ENCODE assay signal across 8 cellular contexts in the genomic region with DNA sequence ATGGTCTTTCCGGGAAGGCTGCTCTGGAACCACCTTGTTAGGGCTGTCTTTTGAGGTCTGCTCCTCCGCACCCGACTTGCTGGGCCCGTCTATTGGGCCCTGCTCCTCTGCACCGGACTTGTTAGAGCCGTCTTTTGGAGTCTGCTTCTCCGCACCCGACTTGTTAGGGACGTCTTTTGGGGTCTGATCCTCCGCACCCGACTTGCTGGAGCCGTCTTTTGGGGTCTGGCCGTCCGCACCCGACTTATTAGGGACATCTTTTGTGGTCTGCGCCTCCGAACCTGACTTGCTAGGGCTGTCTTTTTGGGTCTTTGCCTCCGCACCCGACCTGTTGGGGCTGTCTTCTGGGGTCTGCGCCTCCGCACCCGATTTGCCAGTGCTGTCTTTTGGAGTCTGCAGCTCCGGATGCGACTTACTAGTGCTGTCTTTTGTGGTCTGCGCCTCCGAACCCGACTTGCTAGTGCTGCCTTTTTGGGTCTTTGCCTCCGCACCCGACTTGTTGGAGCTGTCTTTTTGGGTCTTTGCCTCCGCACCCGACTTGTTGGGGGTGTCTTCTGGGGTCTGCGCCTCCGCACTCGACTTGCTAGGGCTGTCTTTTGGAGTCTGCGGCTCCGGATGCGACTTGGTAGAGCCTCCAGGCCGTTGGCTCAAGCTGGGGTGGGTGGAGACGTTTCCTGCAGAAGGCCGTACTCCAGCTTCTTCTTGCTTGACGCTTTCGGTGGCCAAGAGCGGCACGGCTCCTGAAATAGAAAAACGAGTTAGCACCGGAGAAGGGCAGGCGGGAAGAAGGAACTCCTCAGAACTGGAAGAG. TPM values are rescaled to one million over a fixed set of nuclear protein-coding genes. Genes with fewer than 3 reads are reported as not detected.
DNase-seq lines count a peak whose midpoint lies in the region; ATAC-seq, FAIRE-seq and TF ChIP-seq lines count a peak whose summit lies in the region.

No MANE protein-coding gene starts in this region.

- ATAC-seq in pancreas (peak; percentile 29 to 50 (median 42)), HG02840 (IDR thresholded peaks at IDR 0.05; ENCODE audit: low FRiP score, unreplicated experiment) (no peak), HG03378 (IDR thresholded peaks at IDR 0.05; ENCODE audit: unreplicated experiment) (no peak)

- peaks cover 46% of the 10 kb centered on the region for H3K36me3 Mint-ChIP-seq in HFFc6 (ENCODE audit: low read depth)
- peaks cover 49% of the 10 kb centered on the region for H3K36me3 Mint-ChIP-seq in activated T-helper 1 cell treated with anti-CD3 and anti-CD28 coated beads, Interleukin-12 subunit alpha, Interleukin-12 subunit beta, Interleukin-2, Interleukin-4 antibody, amounts not matched to agents 30 ng/mL and 10 ng/mL and 1 ng/mL, durations not matched to agents 14 hours and 24 hours and 36 hours (ENCODE audit: low read depth)

- peaks cover 3% of the 10 kb centered on the region; the same call in 1 of the 2 replicates for H3K27me3 Mint-ChIP-seq in HFFc6 (ENCODE audit: insufficient read depth)
- no peaks in the 10 kb centered on the region for H3K27me3 Mint-ChIP-seq in activated T-helper 1 cell treated with anti-CD3 and anti-CD28 coated beads, Interleukin-12 subunit alpha, Interleukin-12 subunit beta, Interleukin-2, Interleukin-4 antibody, amounts not matched to agents 30 ng/mL and 10 ng/mL and 1 ng/mL, durations not matched to agents 14 hours and 24 hours and 36 hours (ENCODE audit: insufficient read depth)

- H3K27me3 ChIP-seq in pancreas: no peaks in the 10 kb centered on the region

- no peaks in the 10 kb centered on the region for H3K9me3 ChIP-seq in pancreas

- TF ChIP-seq CTCF in HFFc6 (IDR thresholded peaks at IDR 0.05) (no peak), foreskin fibroblast (IDR thresholded peaks at IDR 0.05; ENCODE audit: low read depth, low read length) (no peak), pancreas (IDR thresholded peaks at IDR 0.05) (no peak)

- 4 to 7% methylated on average over 47 of the region's 47 CpGs for WGBS in pancreas, 2 donors

- H3K36me3 ChIP-seq in pancreas: peaks cover 3 to 25% (median 6%) of the 10 kb centered on the region in 3 donors

- H3K4me3 ChIP-seq in foreskin fibroblast (ENCODE audit: low read depth in 1 of 2, low read length in 2 of 2) (peak overlapping the region; percentile 80 to 88), pancreas (peak overlapping the region; percentile 49 to 84 (median 60))

- intact Hi-C loops in activated T-helper 1 cell treated with anti-CD3 and anti-CD28 coated beads, Interleukin-12 subunit alpha, Interleukin-12 subunit beta, Interleukin-2, Interleukin-4 antibody, amounts not matched to agents 30 ng/mL and 10 ng/mL and 1 ng/mL, durations not matched to agents 14 hours and 24 hours and 36 hours (cut with micrococcal nuclease): loop anchor here (1.0 to 5.0 kb wide), 5 partner anchors 9 to 1114 kb away; a partner anchor contains a TSS
- intact Hi-C loops in pancreas (cut with DNase I): no loop called here

- peak overlapping the region; percentile 93 for H3K4me3 Mint-ChIP-seq in HFFc6
- H3K4me3 Mint-ChIP-seq in activated T-helper 1 cell treated with anti-CD3 and anti-CD28 coated beads, Interleukin-12 subunit alpha, Interleukin-12 subunit beta, Interleukin-2, Interleukin-4 antibody, amounts not matched to agents 30 ng/mL and 10 ng/mL and 1 ng/mL, durations not matched to agents 14 hours and 24 hours and 36 hours: peak overlapping the region; percentile 95

- H3K27ac Mint-ChIP-seq in HFFc6: peak overlapping the region; percentile 94
- H3K27ac Mint-ChIP-seq in activated T-helper 1 cell treated with anti-CD3 and anti-CD28 coated beads, Interleukin-12 subunit alpha, Interleukin-12 subunit beta, Interleukin-2, Interleukin-4 antibody, amounts not matched to agents 30 ng/mL and 10 ng/mL and 1 ng/mL, durations not matched to agents 14 hours and 24 hours and 36 hours: peak overlapping the region; percentile 99

- peaks cover 51% of the 10 kb centered on the region for H3K4me1 Mint-ChIP-seq in HFFc6 (ENCODE audit: low read depth)
- peaks cover 43% of the 10 kb centered on the region for H3K4me1 Mint-ChIP-seq in activated T-helper 1 cell treated with anti-CD3 and anti-CD28 coated beads, Interleukin-12 subunit alpha, Interleukin-12 subunit beta, Interleukin-2, Interleukin-4 antibody, amounts not matched to agents 30 ng/mL and 10 ng/mL and 1 ng/mL, durations not matched to agents 14 hours and 24 hours and 36 hours (ENCODE audit: low read depth)

- FAIRE-seq in pancreas (lab: Jason Lieb, UNC): no peak

- peaks cover 14 to 25% (median 20%) of the 10 kb centered on the region in 3 donors for H3K4me1 ChIP-seq in pancreas

- peak overlapping the region; percentile 91 to 98 (median 95) for H3K27ac ChIP-seq in pancreas

- no peaks in the 10 kb centered on the region for H3K9me3 Mint-ChIP-seq in HFFc6
- H3K9me3 Mint-ChIP-seq in activated T-helper 1 cell treated with anti-CD3 and anti-CD28 coated beads, Interleukin-12 subunit alpha, Interleukin-12 subunit beta, Interleukin-2, Interleukin-4 antibody, amounts not matched to agents 30 ng/mL and 10 ng/mL and 1 ng/mL, durations not matched to agents 14 hours and 24 hours and 36 hours: no peaks in the 10 kb centered on the region

- DNase-seq in GM03348 (ENCODE audit: low spot score) (peak; percentile 71), HFFc6 (peak; percentile 36), NOMO-1 treated with dmso at 0.1 percent for 144 hours (lab: John Stamatoyannopoulos, UW; ENCODE audit: unreplicated experiment) (peak; percentile 35), foreskin fibroblast (peak in 1 of 2 donors; percentile 69), pancreas (peak in 5 of 6 donors; percentile 21 to 66 (median 44))
- peak; percentile 45 for DNase-seq in activated T-helper 1 cell treated with anti-CD3 and anti-CD28 coated beads, Interleukin-12 subunit alpha, Interleukin-12 subunit beta, Interleukin-2, Interleukin-4 antibody, amounts not matched to agents 30 ng/mL and 10 ng/mL and 1 ng/mL, durations not matched to agents 14 hours and 24 hours and 36 hours (ENCODE audit: low spot score)

RNA-seq across cellular contexts. Expression of a gene that starts 0.6 kb away (rescaled TPM):
- total RNA-seq in HFFc6 (2021; fragmentation: NEBNext Ultra II Directional; extraction: Animal tissue kit (Norgen Biotek cat#: 25700)): 100 to 1,000 TPM; 143 to 161 (median 150) TPM
- total RNA-seq in activated T-helper 1 cell treated with anti-CD3 and anti-CD28 coated beads, Interleukin-12 subunit alpha, Interleukin-12 subunit beta, Interleukin-2, Interleukin-4 antibody, amounts not matched to agents 30 ng/mL and 10 ng/mL and 1 ng/mL, durations not matched to agents 14 hours and 24 hours and 36 hours: 102 and 104 TPM in 2 replicates
- total RNA-seq in pancreas: 10 to 100 TPM; 33.1 to 74.7 (median 43.1) TPM
- polyA plus RNA-seq in pancreas: 10 to 100 TPM; 17.7 to 33.7 TPM

RNA-seq across cellular contexts. Expression of a gene that starts 27.2 kb away (rescaled TPM):
- 10 to 100 TPM; 36.3 to 50.4 (median 39.0) TPM for total RNA-seq in HFFc6 (2021; fragmentation: NEBNext Ultra II Directional; extraction: Animal tissue kit (Norgen Biotek cat#: 25700))
- 23.4 and 25.9 TPM in 2 replicates for total RNA-seq in activated T-helper 1 cell treated with anti-CD3 and anti-CD28 coated beads, Interleukin-12 subunit alpha, Interleukin-12 subunit beta, Interleukin-2, Interleukin-4 antibody, amounts not matched to agents 30 ng/mL and 10 ng/mL and 1 ng/mL, durations not matched to agents 14 hours and 24 hours and 36 hours
- 10 to 100 TPM; 24.9 to 48.3 (median 35.0) TPM for total RNA-seq in pancreas
- polyA plus RNA-seq in pancreas: 10 to 100 TPM; 20.7 to 22.1 TPM

RNA-seq across cellular contexts. Expression of a gene that starts 27.4 kb away (rescaled TPM):
- total RNA-seq in HFFc6 (2021; fragmentation: NEBNext Ultra II Directional; extraction: Animal tissue kit (Norgen Biotek cat#: 25700)): 10 to 100 TPM in 2 of 6 experiments, 1 to 10 TPM in 4; 7.0 to 10.9 (median 9.3) TPM
- total RNA-seq in activated T-helper 1 cell treated with anti-CD3 and anti-CD28 coated beads, Interleukin-12 subunit alpha, Interleukin-12 subunit beta, Interleukin-2, Interleukin-4 antibody, amounts not matched to agents 30 ng/mL and 10 ng/mL and 1 ng/mL, durations not matched to agents 14 hours and 24 hours and 36 hours: 13.8 and 15.9 TPM in 2 replicates
- total RNA-seq in pancreas: 10 to 100 TPM in 1 of 6 donors, 1 to 10 TPM in 5; 3.9 to 10.5 (median 6.6) TPM
- polyA plus RNA-seq in pancreas: 10 to 100 TPM; 21.1 to 22.9 TPM

Comparison
In these comparisons a context has a peak if more than half of its experiments do, and no peak if none do; other contexts are left out.
1. ATAC-seq: peak in pancreas (4 of 4); none in HG02840 (single experiment) and HG03378 (single experiment).